Comparison of ENCODE assay signal across 8 cellular contexts in genomic region chr10:71397340-71398212, GRCh38. TPM values are rescaled to one million over a fixed set of nuclear protein-coding genes. Genes with fewer than 3 reads are reported as not detected.
DNase-seq lines count a peak whose midpoint lies in the region; ATAC-seq and TF ChIP-seq lines count a peak whose summit lies in the region.

No MANE protein-coding gene starts in this region.

- TF ChIP-seq CTCF in A673 (conservative IDR thresholded peaks at IDR 0.05; ENCODE audit: low read depth, low read length) (no peak), HEK293 (tag by site-specific recombination; IDR thresholded peaks at IDR 0.05) (no peak), neural cell (IDR thresholded peaks at IDR 0.05; ENCODE audit: poor library complexity, severe bottlenecking) (no peak)

- H3K36me3 ChIP-seq in A673 (ENCODE audit: insufficient read depth, low read length, poor library complexity, severe bottlenecking) (no peaks in the 10 kb centered on the region), HEK293 (ENCODE audit: control insufficient read depth in 2 of 2, insufficient read depth in 1 of 2, low read length in 2 of 2) (no peaks in the 10 kb centered on the region), neural cell (ENCODE audit: insufficient read depth, low read length) (no peaks in the 10 kb centered on the region)
- no peaks in the 10 kb centered on the region for H3K36me3 ChIP-seq in effector memory CD4-positive, alpha-beta T cell (ENCODE audit: control insufficient read depth, insufficient read depth, low read length)

- BruUV-seq in A673 (replicated peaks; lab: Mats Ljungman, UMichigan): no TSS peak

- peak overlapping the region; percentile 45 for H3K9ac ChIP-seq in neural cell (ENCODE audit: low read length)

- TF ChIP-seq EP300 in neural cell (conservative IDR thresholded peaks at IDR 0.05; ENCODE audit: poor library complexity, severe bottlenecking): no peak

- H3K27me3 ChIP-seq in A673 (replicated peaks; ENCODE audit: insufficient read depth, low read depth, low read length, poor library complexity) (no peaks in the 10 kb centered on the region), neural cell (ENCODE audit: insufficient read depth, low read depth, low read length) (peaks cover 32% of the 10 kb centered on the region)
- peaks cover 20% of the 10 kb centered on the region for H3K27me3 ChIP-seq in effector memory CD4-positive, alpha-beta T cell (replicated peaks; ENCODE audit: control insufficient read depth, insufficient read depth, low read length, poor library complexity, severe bottlenecking)

- POLR2A ChIA-PET in A673 (lab: Charles Lee; ENCODE audit: low non-redundant PET): interaction anchor here (0.6 kb wide), 1 partner anchor 304 kb away, joined by 3 read pairs; no protein-coding TSS in a partner anchor
- POLR2A ChIA-PET in HEK293 (lab: Yijun Ruan, JAX): interaction anchor here (1.5 kb wide), 1 partner anchor 311 kb away, joined by 3 read pairs; no protein-coding TSS in a partner anchor

- H3K4me2 ChIP-seq in neural cell (ENCODE audit: low read length): peak overlapping the region; percentile 48

- peak overlapping the region; percentile 67 for H3K4me3 ChIP-seq in A673 (ENCODE audit: low read depth, low read length, poor library complexity, severe bottlenecking)
- H3K4me3 ChIP-seq in HEK293 (ENCODE audit: low read depth, low read length): peak overlapping the region; percentile 40
- peak overlapping the region; percentile 43 for H3K4me3 ChIP-seq in effector memory CD4-positive, alpha-beta T cell (ENCODE audit: insufficient read depth, low read depth, low read length, poor library complexity, severe bottlenecking)
- peak overlapping the region; percentile 71 for H3K4me3 ChIP-seq in neural cell (ENCODE audit: low read length)

- H3K9me2 ChIP-seq in neural cell (ENCODE audit: insufficient read depth, low read length): no peaks in the 10 kb centered on the region

- H3K79me2 ChIP-seq in neural cell (replicated peaks; ENCODE audit: insufficient read depth, low read length): no peaks in the 10 kb centered on the region

- H3K27ac ChIP-seq in A673 (ENCODE audit: low read depth, low read length, poor library complexity, severe bottlenecking): peak overlapping the region; percentile 56
- H3K27ac ChIP-seq in HEK293 (ENCODE audit: extremely low read depth, low read depth, low read length): peak overlapping the region; percentile 21; the same call in 1 of the 2 replicates
- H3K27ac ChIP-seq in effector memory CD4-positive, alpha-beta T cell (ENCODE audit: insufficient read depth, low read length, poor library complexity, severe bottlenecking): no peak overlapping the region
- no peak overlapping the region for H3K27ac ChIP-seq in neural cell (ENCODE audit: low read length)

- no peak for TF ChIP-seq RAD21 in neural cell (conservative IDR thresholded peaks at IDR 0.05)

- H3K4me1 ChIP-seq in A673 (ENCODE audit: insufficient read depth, low read length, poor library complexity, severe bottlenecking) (peaks cover 10% of the 10 kb centered on the region), HEK293 (ENCODE audit: control insufficient read depth, insufficient read depth, low read length) (peaks cover 4% of the 10 kb centered on the region; the same call in 1 of the 2 replicates)
- peaks cover 10% of the 10 kb centered on the region for H3K4me1 ChIP-seq in effector memory CD4-positive, alpha-beta T cell (ENCODE audit: control insufficient read depth, insufficient read depth, low read length, poor library complexity, severe bottlenecking)

- no peak overlapping the region for H2AFZ ChIP-seq in neural cell (ENCODE audit: low read depth, low read length)

- DNase-seq in A673 (ENCODE audit: low spot score): peak; percentile 40
- DNase-seq in effector memory CD4-positive, alpha-beta T cell: no peak
- no peak for DNase-seq in cerebellar nuclear complex (lab: John Stamatoyannopoulos, UW)
- DNase-seq in left colon: no peak
- no peak for DNase-seq in activated gamma-delta T cell treated with Interleukin-2 at 50 U/mL for 16 hours
- no peak for DNase-seq in HUDEP-2 (lab: John Stamatoyannopoulos, UW; ENCODE audit: unreplicated experiment in 76 of 76)

- H3K9me3 ChIP-seq in A673 (ENCODE audit: low read depth, low read length, poor library complexity, severe bottlenecking): no peaks in the 10 kb centered on the region
- H3K9me3 ChIP-seq in HEK293 (ENCODE audit: control insufficient read depth, insufficient read depth, low read depth, low read length): no peaks in the 10 kb centered on the region
- H3K9me3 ChIP-seq in effector memory CD4-positive, alpha-beta T cell (ENCODE audit: control insufficient read depth, low read length): no peaks in the 10 kb centered on the region
- no peaks in the 10 kb centered on the region for H3K9me3 ChIP-seq in neural cell (ENCODE audit: low read length)

- H4K20me1 ChIP-seq in neural cell (ENCODE audit: insufficient read depth): no peaks in the 10 kb centered on the region

- CTCF ChIA-PET in A673 (lab: Charles Lee): interaction anchor here (0.5 to 3.1 kb wide), 5 partner anchors 81 to 310 kb away, joined by 4 to 22 read pairs (median 5); no protein-coding TSS in a partner anchor
- CTCF ChIA-PET in HEK293 (lab: Yijun Ruan, JAX): interaction anchor here (0.5 to 1.9 kb wide), 6 partner anchors 31 to 319 kb away, joined by 3 to 6 read pairs (median 3); no protein-coding TSS in a partner anchor

- no peaks in the 10 kb centered on the region for H3F3A ChIP-seq in neural cell (ENCODE audit: insufficient read depth, low read length, poor library complexity, severe bottlenecking)

- ATAC-seq in left colon: no peak

- intact Hi-C loops in A673 (cut with micrococcal nuclease; ENCODE audit: unreplicated experiment) (loop anchor here (5.0 kb wide), 1 partner anchor 300 kb away; no protein-coding TSS in a partner anchor), left colon (cut with DNase I, micrococcal nuclease) (loop anchor here in 1 of 2 donors (10.0 kb wide), 1 partner anchor 177 kb away; no protein-coding TSS in a partner anchor)

TF ChIP-seq in HEK293, 187 proteins besides CTCF, POLR2A, EP300 and RAD21 (continues in another document):
- TF ChIP-seq SP3 (tag by site-specific recombination; IDR thresholded peaks at IDR 0.05) (no peak), SCRT2 (tag by site-specific recombination; IDR thresholded peaks at IDR 0.05) (peak; percentile 47; the same call in 1 of the 2 replicates), ZNF398 (tag by site-specific recombination; IDR thresholded peaks at IDR 0.05) (0 out of 2 replicates have a peak, but pooled peaks have one; percentile 13), ZBTB20 (tag by site-specific recombination; IDR thresholded peaks at IDR 0.05) (peak; percentile 50), ZNF416 (tag by site-specific recombination; IDR thresholded peaks at IDR 0.05) (no peak), ZNF76 (tag by site-specific recombination; IDR thresholded peaks at IDR 0.05; ENCODE audit: borderline replicate concordance, low read depth) (peak; percentile 56), ZBTB8A (tag by site-specific recombination; IDR thresholded peaks at IDR 0.05) (0 out of 2 replicates have a peak, but pooled peaks have one; percentile 14)

TF ChIP-seq in neural cell, 6 proteins besides CTCF, POLR2A, EP300 and RAD21:
- TF ChIP-seq TAF1 (IDR thresholded peaks at IDR 0.05; ENCODE audit: low read depth) (no peak), MXI1 (conservative IDR thresholded peaks at IDR 0.05; ENCODE audit: poor library complexity, severe bottlenecking) (peak; percentile 7), SMC3 (conservative IDR thresholded peaks at IDR 0.05; ENCODE audit: poor library complexity) (peak; percentile 14)

RNA-seq across cellular contexts. Expression of gene CDH23, which starts 0.9 kb away (rescaled TPM):
- 49.7 and 50.7 TPM in 2 replicates for total RNA-seq in A673 (2021)
- polyA plus RNA-seq in neural cell: 6.6 and 8.7 TPM in 2 replicates
- 5.1 and 7.1 TPM in 2 replicates for polyA minus RNA-seq in neural cell
- 1 to 10 TPM; 2.2 to 2.5 TPM for total RNA-seq in left colon

Comparison
In these comparisons a context has a peak if more than half of its experiments do, and no peak if none do; other contexts are left out.
1. H3K27ac ChIP-seq: peak in A673 (single experiment) and HEK293 (single experiment); none in effector memory CD4-positive, alpha-beta T cell (single experiment) and neural cell (single experiment).
2. RNA of gene CDH23, which starts 0.9 kb away (total RNA-seq): 49.7 to 50.7 TPM in A673; 2.2 to 2.5 TPM in left colon; every median in the first group is over 10 times any median in the second.
3. Peak in every context shown above with its lines, with median percentiles within 50 percentile points of each other: H3K4me3 ChIP-seq.